ENCODE assay signal across 8 cellular contexts in genomic region chr1:23664837-23665795, GRCh38. TPM values are rescaled to one million over a fixed set of nuclear protein-coding genes. Genes with fewer than 3 reads are reported as not detected.
DNase-seq lines count a peak whose midpoint lies in the region; ATAC-seq, FAIRE-seq and TF ChIP-seq lines count a peak whose summit lies in the region.

No MANE protein-coding gene starts in this region.

- H3K9me3 ChIP-seq in RWPE2 (ENCODE audit: severe bottlenecking) = no peaks in the 10 kb centered on the region

- H3K4me3 ChIP-seq in RWPE2 (ENCODE audit: severe bottlenecking) (no peak overlapping the region), fibroblast of villous mesenchyme (ENCODE audit: low read depth, low read length) (no peak overlapping the region)

- ATAC-seq in RWPE2 (ENCODE audit: low read depth) (no peak), GM18868 (IDR thresholded peaks at IDR 0.05; ENCODE audit: unreplicated experiment) (no peak), HG03025 (IDR thresholded peaks at IDR 0.05; ENCODE audit: low FRiP score, unreplicated experiment) (no peak)

- H3K36me3 ChIP-seq in RWPE2 (ENCODE audit: low read depth) = no peaks in the 10 kb centered on the region

- peaks cover 10% of the 10 kb centered on the region for H3K4me1 ChIP-seq in RWPE2 (ENCODE audit: insufficient read depth, poor library complexity, severe bottlenecking)

- no peak overlapping the region for H3K27ac ChIP-seq in RWPE2 (ENCODE audit: poor library complexity, severe bottlenecking)

- DNase-seq in CD1c-positive myeloid dendritic cell (ENCODE audit: extremely low spot score) = peak; percentile 6
- DNase-seq in GM18507 (ENCODE audit: extremely low spot score, insufficient read length, low read depth) = no peak
- DNase-seq in RWPE2 (ENCODE audit: low spot score) = no peak
- peak; percentile 43 for DNase-seq in fibroblast of villous mesenchyme (ENCODE audit: low read depth)
- no peak for DNase-seq in medulla oblongata (ENCODE audit: extremely low spot score)
- no peak for DNase-seq in UCSD-AML1 (lab: John Stamatoyannopoulos, UW; ENCODE audit: unreplicated experiment)

- peak; percentile 62 for FAIRE-seq in GM18507 (lab: Jason Lieb, UNC)

- TF ChIP-seq CTCF in RWPE2 (IDR thresholded peaks at IDR 0.05; ENCODE audit: poor library complexity, severe bottlenecking) (peak; percentile 39), fibroblast of villous mesenchyme (IDR thresholded peaks at IDR 0.05; ENCODE audit: insufficient read depth, low read depth, low read length) (peak; percentile 32)

- H3K27me3 ChIP-seq in RWPE2 (ENCODE audit: insufficient read depth, poor library complexity, severe bottlenecking) = no peaks in the 10 kb centered on the region

RNA-seq across cellular contexts. Expression of gene RPL11, which starts 26.5 kb away (rescaled TPM):
- 521 and 592 TPM in 2 replicates for total RNA-seq in fibroblast of villous mesenchyme

Comparison
In these comparisons a context has a peak if more than half of its experiments do, and no peak if none do; other contexts are left out.
1. DNase-seq: peak in CD1c-positive myeloid dendritic cell (single experiment) and fibroblast of villous mesenchyme (single experiment); none in GM18507 (single experiment), RWPE2 (single experiment), medulla oblongata (single experiment) and UCSD-AML1 (single experiment).